ENCODE assay signal across 1 cellular context in genomic region chr16:57660715-57661463, GRCh38.
TF ChIP-seq lines count a peak whose summit lies in the region.

No MANE protein-coding gene starts in this region.

TF ChIP-seq in HepG2, 621 proteins besides CTCF, POLR2A, EP300 and RAD21 (continued from another document and continues in another):
- TF ChIP-seq ZNF710 (CRISPR knock-in tag; IDR thresholded peaks at IDR 0.05; ENCODE audit: borderline replicate concordance), result peak; percentile 85; the same call in 1 of the 2 replicates
- TF ChIP-seq MED8 (CRISPR knock-in tag; IDR thresholded peaks at IDR 0.05; ENCODE audit: insufficient replicate concordance), result no peak
- no peak for TF ChIP-seq AHR (CRISPR knock-in tag; IDR thresholded peaks at IDR 0.05)
- TF ChIP-seq NCOA1 (CRISPR knock-in tag; IDR thresholded peaks at IDR 0.05), result no peak
- TF ChIP-seq HOXA7 (CRISPR knock-in tag; IDR thresholded peaks at IDR 0.05), result no peak
- no peak for TF ChIP-seq ZNF484 (CRISPR knock-in tag; IDR thresholded peaks at IDR 0.05; ENCODE audit: borderline replicate concordance, low read depth)
- no peak for TF ChIP-seq RFXANK (CRISPR knock-in tag; IDR thresholded peaks at IDR 0.05)
- TF ChIP-seq MYC (CRISPR knock-in tag; IDR thresholded peaks at IDR 0.05; ENCODE audit: borderline replicate concordance), result no peak
- no peak for TF ChIP-seq YY1 (IDR thresholded peaks at IDR 0.05; ENCODE audit: insufficient read depth, insufficient replicate concordance, low read depth, low read length)
- 0 out of 2 replicates have a peak, but pooled peaks have one; percentile 30 for TF ChIP-seq ZHX2 (IDR thresholded peaks at IDR 0.05; ENCODE audit: low read depth)
- TF ChIP-seq ZHX2 (CRISPR knock-in tag; IDR thresholded peaks at IDR 0.05; ENCODE audit: borderline replicate concordance), result no peak
- TF ChIP-seq ELF3 (CRISPR knock-in tag; IDR thresholded peaks at IDR 0.05), result peak; percentile 52; the same call in 1 of the 2 replicates
- no peak; the same call in 1 of the 2 replicates for TF ChIP-seq NFATC3 (CRISPR knock-in tag; IDR thresholded peaks at IDR 0.05)
- TF ChIP-seq NFAT5 (CRISPR knock-in tag; IDR thresholded peaks at IDR 0.05), result no peak
- TF ChIP-seq ZNF646 (CRISPR knock-in tag; IDR thresholded peaks at IDR 0.05), result no peak
- no peak for TF ChIP-seq CENPX (CRISPR knock-in tag; IDR thresholded peaks at IDR 0.05)
- TF ChIP-seq ZNF740 (CRISPR knock-in tag; IDR thresholded peaks at IDR 0.05), result no peak
- no peak for TF ChIP-seq GLMP (CRISPR knock-in tag; IDR thresholded peaks at IDR 0.05; ENCODE audit: borderline replicate concordance)
- TF ChIP-seq ZNF337 (CRISPR knock-in tag; IDR thresholded peaks at IDR 0.05; ENCODE audit: borderline replicate concordance, low read depth), result no peak
- no peak for TF ChIP-seq KMT2A (CRISPR knock-in tag; IDR thresholded peaks at IDR 0.05)
- no peak for TF ChIP-seq FOXK1 (CRISPR knock-in tag; IDR thresholded peaks at IDR 0.05; ENCODE audit: borderline replicate concordance, low read depth)
- no peak for TF ChIP-seq FIP1L1 (IDR thresholded peaks at IDR 0.05; ENCODE audit: borderline replicate concordance, insufficient read depth, low read depth, low read length)
- TF ChIP-seq HNF1A (IDR thresholded peaks at IDR 0.05; ENCODE audit: low read depth), result no peak
- no peak; the same call in 1 of the 2 replicates for TF ChIP-seq HNF1A (CRISPR knock-in tag; IDR thresholded peaks at IDR 0.05; ENCODE audit: borderline replicate concordance)
- peak; percentile 62; the same call in 1 of the 2 replicates for TF ChIP-seq HES4 (CRISPR knock-in tag; IDR thresholded peaks at IDR 0.05; ENCODE audit: borderline replicate concordance)
